In genomic region chr9:73183917-73184861, GRCh38 we compare ENCODE assay signal across 1 cellular context.
TF ChIP-seq lines count a peak whose summit lies in the region.

No MANE protein-coding gene starts in this region.

TF ChIP-seq in A549, 52 proteins besides CTCF, POLR2A, EP300 and RAD21 (continued from another document):
- TF ChIP-seq USF2 (IDR thresholded peaks at IDR 0.05) (no peak), ESRRA (IDR thresholded peaks at IDR 0.05; ENCODE audit: borderline replicate concordance, low read length) (no peak), KDM5A (IDR thresholded peaks at IDR 0.05) (no peak), SMC3 (IDR thresholded peaks at IDR 0.05) (peak; percentile 74; the same call in 2 of the 3 replicates), JUN (IDR thresholded peaks at IDR 0.05) (no peak), ELK1 (IDR thresholded peaks at IDR 0.05; ENCODE audit: low read depth, low read length) (no peak), FOSL2 (IDR thresholded peaks at IDR 0.05) (no peak), FOSL2 (CRISPR knock-in tag; IDR thresholded peaks at IDR 0.05) (no peak), MAX (IDR thresholded peaks at IDR 0.05) (no peak), RCOR1 (IDR thresholded peaks at IDR 0.05; ENCODE audit: low read depth, low read length) (no peak), ZC3H11A (IDR thresholded peaks at IDR 0.05) (no peak), TP53 (CRISPR knock-in tag; IDR thresholded peaks at IDR 0.05) (no peak), RFX5 (IDR thresholded peaks at IDR 0.05) (no peak), ATOH8 (CRISPR knock-in tag; IDR thresholded peaks at IDR 0.05; ENCODE audit: low read depth) (0 out of 2 replicates have a peak, but pooled peaks have one; percentile 72), MAFK (IDR thresholded peaks at IDR 0.05; ENCODE audit: partially characterized antibody) (peak; percentile 96), BCL3 (IDR thresholded peaks at IDR 0.05) (no peak), RNF2 (IDR thresholded peaks at IDR 0.05; ENCODE audit: borderline replicate concordance, low read depth) (no peak), HES2 (IDR thresholded peaks at IDR 0.05) (no peak), NPAS2 (CRISPR knock-in tag; IDR thresholded peaks at IDR 0.05; ENCODE audit: borderline replicate concordance) (no peak), HDAC2 (IDR thresholded peaks at IDR 0.05) (no peak), ZFP36 (IDR thresholded peaks at IDR 0.05; ENCODE audit: borderline replicate concordance, partially characterized antibody) (no peak)
TF ChIP-seq in A549: peak in this region for 6.
